In genomic region chr9:106921341-106921899, GRCh38 we compare ENCODE assay signal across 8 cellular contexts. TPM values are rescaled to one million over a fixed set of nuclear protein-coding genes. Genes with fewer than 3 reads are reported as not detected.
DNase-seq lines count a peak whose midpoint lies in the region; ATAC-seq and TF ChIP-seq lines count a peak whose summit lies in the region.

No MANE protein-coding gene starts in this region.

- H3K9me3 ChIP-seq in heart left ventricle, result no peaks in the 10 kb centered on the region

- no peak for TF ChIP-seq POLR2A in heart left ventricle (IDR thresholded peaks at IDR 0.05)
- no peak for TF ChIP-seq POLR2A in lower leg skin (IDR thresholded peaks at IDR 0.05)

- peaks cover 54% of the 10 kb centered on the region for H3K36me3 Mint-ChIP-seq in progenitor cell of endocrine pancreas (ENCODE audit: insufficient read depth)

- TF ChIP-seq CTCF in WI38 (IDR thresholded peaks at IDR 0.05; ENCODE audit: low read depth, low read length) (no peak), heart left ventricle (IDR thresholded peaks at IDR 0.05) (no peak), progenitor cell of endocrine pancreas (IDR thresholded peaks at IDR 0.05; ENCODE audit: unreplicated experiment) (no peak), lower leg skin (IDR thresholded peaks at IDR 0.05) (no peak)

- no peaks in the 10 kb centered on the region for H3K27me3 ChIP-seq in heart left ventricle

- peak overlapping the region; percentile 84 to 97 (median 94) for H3K27ac ChIP-seq in heart left ventricle

- H3K4me3 ChIP-seq in WI38 (ENCODE audit: low read depth, low read length), result peak overlapping the region; percentile 38
- peak overlapping the region in 8 of 12 donors; percentile 3 to 28 (median 16) for H3K4me3 ChIP-seq in heart left ventricle
- H3K4me3 ChIP-seq in lower leg skin (ENCODE audit: low read depth, poor library complexity, severe bottlenecking), result no peak overlapping the region

- no peaks in the 10 kb centered on the region for H3K27me3 Mint-ChIP-seq in progenitor cell of endocrine pancreas

- peak overlapping the region; percentile 61 for H3K4me3 Mint-ChIP-seq in progenitor cell of endocrine pancreas (ENCODE audit: low read depth)

- DNase-seq in CMK (ENCODE audit: low read depth) (peak; percentile 54), Kasumi-1 (lab: John Stamatoyannopoulos, UW) (peak; percentile 16 to 43), heart left ventricle (peak in 4 of 5 donors; percentile 56 to 66 (median 62)), progenitor cell of endocrine pancreas (ENCODE audit: low spot score, unreplicated experiment) (no peak), lower leg skin (ENCODE audit: low spot score in 2 of 2) (no peak), NCI-H524 (lab: John Stamatoyannopoulos, UW) (no peak)

- H3K36me3 ChIP-seq in heart left ventricle, result peaks cover 0 to 33% (median 28%) of the 10 kb centered on the region in 9 donors

- H3K27ac Mint-ChIP-seq in progenitor cell of endocrine pancreas, result peak overlapping the region; percentile 99

- H3K4me1 ChIP-seq in heart left ventricle, result peaks cover 0 to 63% (median 34%) of the 10 kb centered on the region in 12 donors

- H3K9me3 Mint-ChIP-seq in progenitor cell of endocrine pancreas (ENCODE audit: low read depth), result peaks cover 9% of the 10 kb centered on the region

- ATAC-seq in heart left ventricle, result peak; percentile 88 to 95 (median 94)
- ATAC-seq in HG03196 (IDR thresholded peaks at IDR 0.05; ENCODE audit: unreplicated experiment), result no peak

- WGBS in heart left ventricle, 4 donors, result 13 to 22% (median 16%) methylated on average over 3 of the region's 3 CpGs
- 23 to 24% methylated on average over 3 of the region's 3 CpGs for WGBS in lower leg skin, 2 donors

- peaks cover 42% of the 10 kb centered on the region for H3K4me1 Mint-ChIP-seq in progenitor cell of endocrine pancreas (ENCODE audit: low read depth)

- intact Hi-C loops in heart left ventricle (cut with DNase I) (loop anchor here in 8 of 10 donors (1.0 to 10.0 kb wide), 8 partner anchors 41 to 59 kb away; partner anchors contain the start of gene ZNF462 (in 6 of the 8)), lower leg skin (cut with DNase I; ENCODE audit: low total_unique reads) (no loop called here)

RNA-seq across cellular contexts. Expression of gene ZNF462, which starts 58.5 kb away (rescaled TPM):
- total RNA-seq in heart left ventricle (10 to 100 TPM; 16.8 to 51.3 (median 31.5) TPM), progenitor cell of endocrine pancreas (102 and 103 TPM in 2 replicates), lower leg skin (10 to 100 TPM; 13.3 to 19.9 (median 16.2) TPM)
- polyA plus RNA-seq in heart left ventricle, result 1 to 10 TPM; 5.3 to 8.3 TPM

Comparison
In these comparisons a context has a peak if more than half of its experiments do, and no peak if none do; other contexts are left out.
1. DNase-seq: peak in CMK (single experiment), Kasumi-1 (2 of 2) and heart left ventricle (4 of 5); none in progenitor cell of endocrine pancreas (single experiment), lower leg skin (0 of 2) and NCI-H524 (0 of 2).